In genomic region chr1:164735315-164736052, GRCh38 we compare ENCODE assay signal across 12 cellular contexts.
DNase-seq lines count a peak whose midpoint lies in the region.
"Had no signal": no experiment of that assay in that cellular context is flagged by ENCODE, and none has a peak within 500 bp of the region (broad histone marks: within the 10 kb centered on the region; RNA-seq: fewer than 3 reads in every experiment).

No MANE protein-coding gene starts in this region.

- DNase-seq in COLO668 (lab: John Stamatoyannopoulos, UW; ENCODE audit: unreplicated experiment) = peak; percentile 51
- peak; percentile 78 to 92 for DNase-seq in NCI-H187 (lab: John Stamatoyannopoulos, UW)
- peak; percentile 88 for DNase-seq in amniotic epithelial cell (ENCODE audit: low read depth)
- DNase-seq in NCI-H774 (lab: John Stamatoyannopoulos, UW) = no peak
- no peak for DNase-seq in T1000 (lab: John Stamatoyannopoulos, UW)
- DNase-seq in stimulated activated CD4-positive, alpha-beta T cell treated with anti-CD3 and anti-CD28 coated beads, Interleukin-4, amount 100 ng/mL, for 24 hours = no peak
- DNase-seq in GDM1 (lab: John Stamatoyannopoulos, UW) = no peak
- DNase-seq: activated CD4-positive, alpha-beta T cell treated with anti-CD3 and anti-CD28 coated beads for 4 hours; activated naive CD8-positive, alpha-beta T cell treated with anti-CD3 and anti-CD28 coated beads for 36 hours; naive thymus-derived CD4-positive, alpha-beta T cell had no signal

- no peaks in the 10 kb centered on the region for H3K27me3 ChIP-seq in layer of hippocampus (ENCODE audit: control insufficient read depth, insufficient read depth, low read length)
- H3K27me3 ChIP-seq: BLaER1 treated with 17β-estradiol and CSF1 and Interleukin-3, amounts not matched to agents 10 nM and 100 nM had no signal

- peak overlapping the region; percentile 88 for H3K27ac ChIP-seq in layer of hippocampus (ENCODE audit: low read depth, low read length)
- H3K27ac ChIP-seq: BLaER1 treated with 17β-estradiol and CSF1 and Interleukin-3, amounts not matched to agents 10 nM and 100 nM had no signal

Comparison
In these comparisons a context has a peak if more than half of its experiments do, and no peak if none do; other contexts are left out.
1. DNase-seq: peak in COLO668 (single experiment), NCI-H187 (2 of 2) and amniotic epithelial cell (single experiment); none in NCI-H774 (single experiment), T1000 (single experiment), stimulated activated CD4-positive, alpha-beta T cell treated with anti-CD3 and anti-CD28 coated beads, Interleukin-4, amount 100 ng/mL, for 24 hours (single experiment) and GDM1 (single experiment).